ENCODE assay signal across 8 cellular contexts in the genomic region with DNA sequence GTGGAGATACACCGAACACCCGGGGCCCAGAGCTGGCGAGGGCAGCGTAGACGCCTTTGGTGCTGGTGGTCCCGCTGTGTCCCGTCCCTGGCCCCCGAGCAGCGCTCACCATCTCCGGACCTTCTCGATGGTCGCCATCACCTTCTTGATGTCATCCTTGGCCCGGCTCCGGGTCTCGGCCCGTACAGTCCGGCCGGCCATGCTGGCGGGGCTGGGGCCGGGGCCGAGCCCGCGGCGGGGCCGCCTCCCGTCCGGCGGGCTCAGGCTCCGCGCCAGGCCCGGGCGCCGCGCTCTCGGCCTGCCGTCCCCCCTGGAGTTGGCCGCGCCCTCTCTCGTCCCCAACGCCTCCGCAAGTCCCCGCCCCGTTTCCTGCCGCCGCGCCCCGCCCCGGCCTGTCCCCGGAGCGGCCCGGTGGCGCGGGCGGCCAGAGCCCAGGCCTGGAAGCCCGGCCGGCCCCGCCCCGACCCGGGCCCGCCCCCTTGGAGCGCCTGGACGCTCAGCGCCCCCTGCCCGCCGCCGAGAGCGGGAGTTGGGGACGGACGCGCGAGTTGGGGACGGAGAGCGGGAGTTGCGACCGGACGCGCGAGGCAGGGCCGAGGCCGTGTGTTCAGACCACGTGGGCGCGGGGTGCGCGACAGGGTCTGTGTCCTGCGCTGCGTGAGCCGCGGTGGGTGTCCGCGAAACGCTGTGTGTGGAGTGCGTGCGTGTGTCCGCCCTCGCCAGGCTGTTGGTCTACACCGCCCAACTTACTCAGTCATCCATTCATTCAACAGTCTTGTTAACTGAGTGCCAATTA. TPM values are rescaled to one million over a fixed set of nuclear protein-coding genes. Genes with fewer than 3 reads are reported as not detected.
A peak's percentile ranks its signal among the peaks of the same experiment; 100 is the strongest.
DNase-seq lines count a peak whose midpoint lies in the region; ATAC-seq and TF ChIP-seq lines count a peak whose summit lies in the region.

A gene (minus strand): TSS at position 334 of the 796 bp plus-strand sequence. CDS start 133 bp downstream, at position 201.

- H3K27me3 Mint-ChIP-seq in Caco-2 (ENCODE audit: insufficient read depth, unreplicated experiment): no peaks in the 10 kb centered on the region

- TF ChIP-seq CTCF in Caco-2 (IDR thresholded peaks at IDR 0.05; ENCODE audit: insufficient read depth in 1 of 2, low read depth in 1 of 2, low read length in 1 of 2, severe bottlenecking in 1 of 2, unreplicated experiment in 1 of 2): peak in 1 of 2 experiments; percentile 48
- peak; percentile 38; the same call in 1 of the 2 replicates for TF ChIP-seq CTCF in OCI-LY3 (IDR thresholded peaks at IDR 0.05; ENCODE audit: low read depth, low read length)
- TF ChIP-seq CTCF in epithelial cell of proximal tubule (conservative IDR thresholded peaks at IDR 0.05; ENCODE audit: low read depth, low read length): peak; percentile 39

- BruUV-seq in Caco-2 (replicated peaks; lab: Mats Ljungman, UMichigan): no TSS peak

- H3K4me3 ChIP-seq in Caco-2 (ENCODE audit: low read depth, low read length) (peak within 1 kb of the TSS; percentile 98), OCI-LY3 (ENCODE audit: low read length) (peak within 1 kb of the TSS; percentile 91), epithelial cell of proximal tubule (ENCODE audit: low read depth, low read length) (peak within 1 kb of the TSS; percentile 88), mucosa of rectum (ENCODE audit: low read length in 2 of 2) (peak within 1 kb of the TSS; percentile 91 to 96)

- H3K9me3 Mint-ChIP-seq in Caco-2 (ENCODE audit: unreplicated experiment): no peaks in the 10 kb centered on the region

- peak within 1 kb of the TSS; percentile 83 for H3K9ac ChIP-seq in OCI-LY3 (ENCODE audit: low read length)
- H3K9ac ChIP-seq in mucosa of rectum (ENCODE audit: low read depth in 1 of 2, low read length in 2 of 2): peak within 1 kb of the TSS; percentile 97 to 98

- H3K9me3 ChIP-seq in Caco-2 (no peaks in the 10 kb centered on the region), OCI-LY3 (ENCODE audit: insufficient read depth, low read length) (no peaks in the 10 kb centered on the region), mucosa of rectum (ENCODE audit: control insufficient read depth in 2 of 2, low read length in 2 of 2) (no peaks in the 10 kb centered on the region)

- H4K20me1 ChIP-seq in OCI-LY3 (ENCODE audit: insufficient read depth, low read length): no peaks in the 10 kb centered on the region

- POLR2A ChIA-PET in Caco-2 (lab: Charles Lee): no interaction called here

- CTCF ChIA-PET in Caco-2 (lab: Charles Lee): no interaction called here

- H3K4me1 ChIP-seq in Caco-2: peaks cover 30% of the 10 kb centered on the region
- H3K4me1 ChIP-seq in OCI-LY3 (ENCODE audit: low read length): peaks cover 24% of the 10 kb centered on the region
- H3K4me1 ChIP-seq in mucosa of rectum (ENCODE audit: control insufficient read depth in 2 of 2, insufficient read depth in 2 of 2, low read length in 2 of 2): peaks cover 28 to 31% of the 10 kb centered on the region in 2 donors

- H2AFZ ChIP-seq in OCI-LY3 (ENCODE audit: low read depth, low read length): peak within 1 kb of the TSS; percentile 37; the same call in 1 of the 2 replicates

- H3K36me3 Mint-ChIP-seq in Caco-2 (ENCODE audit: insufficient read depth, unreplicated experiment): peaks cover 22% of the 10 kb centered on the region

- H3K4me1 Mint-ChIP-seq in Caco-2 (ENCODE audit: low read depth, unreplicated experiment): peaks cover 23% of the 10 kb centered on the region

- H3K79me2 ChIP-seq in OCI-LY3 (ENCODE audit: low read length): no peaks in the 10 kb centered on the region

- ATAC-seq in GM19463 (IDR thresholded peaks at IDR 0.05; ENCODE audit: unreplicated experiment): peak; percentile 78

- peak; percentile 93 to 95 for DNase-seq in Caco-2
- peak; percentile 46 for DNase-seq in HS-27A (ENCODE audit: low read depth)
- peak; percentile 64 for DNase-seq in activated T-cell treated with anti-CD3 and anti-CD28 coated beads for 4 hours
- DNase-seq in epithelial cell of proximal tubule (ENCODE audit: low read depth): no peak
- peak; percentile 92 for DNase-seq in stimulated activated CD8-positive, alpha-beta memory T cell treated with anti-CD3 and anti-CD28 coated beads, Interleukin-4, amount 100 ng/mL, for 48 hours

- intact Hi-C loops in Caco-2 (cut with micrococcal nuclease; ENCODE audit: unreplicated experiment): no loop called here

- H3K4me3 Mint-ChIP-seq in Caco-2 (ENCODE audit: unreplicated experiment): peak within 1 kb of the TSS; percentile 90

- H3K27me3 ChIP-seq in Caco-2 (replicated peaks; ENCODE audit: control insufficient read depth, insufficient read depth, low read length) (no peaks in the 10 kb centered on the region), OCI-LY3 (ENCODE audit: low read depth, low read length) (no peaks in the 10 kb centered on the region), mucosa of rectum (ENCODE audit: control insufficient read depth in 2 of 2, insufficient read depth in 2 of 2, low read length in 2 of 2) (no peaks in the 10 kb centered on the region)

- H3K27ac ChIP-seq in OCI-LY3 (ENCODE audit: low read length) (0 out of 2 replicates have a peak within 1 kb of the TSS, but pooled peaks have one; percentile 9), mucosa of rectum (ENCODE audit: low read depth in 2 of 2, low read length in 2 of 2) (peak within 1 kb of the TSS; percentile 92)

- peak within 1 kb of the TSS; percentile 98 for H3K4me2 ChIP-seq in OCI-LY3 (ENCODE audit: low read length)

- peak within 1 kb of the TSS; percentile 87 for H3K27ac Mint-ChIP-seq in Caco-2 (ENCODE audit: unreplicated experiment)

- H3K36me3 ChIP-seq in Caco-2 (ENCODE audit: control insufficient read depth, insufficient read depth, low read length) (no peaks in the 10 kb centered on the region; the same call in 1 of the 2 replicates), OCI-LY3 (replicated peaks; ENCODE audit: low read depth, low read length) (peaks cover 5% of the 10 kb centered on the region), mucosa of rectum (ENCODE audit: control insufficient read depth in 2 of 2, insufficient read depth in 2 of 2, low read length in 2 of 2) (peaks cover 3 to 7% of the 10 kb centered on the region in 2 donors)

RNA-seq across cellular contexts. Expression of the gene that starts here (rescaled TPM):
- total RNA-seq in Caco-2 (2022) (15.1 and 17.7 TPM in 2 replicates), epithelial cell of proximal tubule (57.6 and 79.1 TPM in 2 replicates)
